Comparison of ENCODE assay signal across 2 cellular contexts in the genomic region with DNA sequence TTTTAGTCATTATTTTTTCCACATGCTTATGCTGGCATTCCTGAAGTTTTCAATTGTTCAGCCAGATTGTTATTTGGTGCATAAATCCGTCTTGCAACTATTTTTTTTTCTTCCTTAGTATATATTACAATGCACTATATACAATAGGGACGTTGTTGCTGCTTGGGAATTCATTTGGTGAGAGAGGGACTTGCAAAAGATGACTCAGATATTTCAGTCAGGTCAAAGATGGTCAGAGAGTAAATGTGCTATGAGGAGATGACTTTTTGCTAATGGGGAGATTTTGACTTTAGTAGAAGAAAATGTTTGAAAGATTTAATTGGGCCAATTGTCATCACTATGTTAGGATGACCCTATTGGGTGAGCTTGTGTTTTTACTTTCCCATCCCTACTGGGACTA.
TF ChIP-seq lines count a peak whose summit lies in the region.

No MANE protein-coding gene starts in this region.

TF ChIP-seq in SK-N-SH, 30 proteins besides CTCF, POLR2A, EP300 and RAD21 (continued from another document):
- TF ChIP-seq, protein P1, sequence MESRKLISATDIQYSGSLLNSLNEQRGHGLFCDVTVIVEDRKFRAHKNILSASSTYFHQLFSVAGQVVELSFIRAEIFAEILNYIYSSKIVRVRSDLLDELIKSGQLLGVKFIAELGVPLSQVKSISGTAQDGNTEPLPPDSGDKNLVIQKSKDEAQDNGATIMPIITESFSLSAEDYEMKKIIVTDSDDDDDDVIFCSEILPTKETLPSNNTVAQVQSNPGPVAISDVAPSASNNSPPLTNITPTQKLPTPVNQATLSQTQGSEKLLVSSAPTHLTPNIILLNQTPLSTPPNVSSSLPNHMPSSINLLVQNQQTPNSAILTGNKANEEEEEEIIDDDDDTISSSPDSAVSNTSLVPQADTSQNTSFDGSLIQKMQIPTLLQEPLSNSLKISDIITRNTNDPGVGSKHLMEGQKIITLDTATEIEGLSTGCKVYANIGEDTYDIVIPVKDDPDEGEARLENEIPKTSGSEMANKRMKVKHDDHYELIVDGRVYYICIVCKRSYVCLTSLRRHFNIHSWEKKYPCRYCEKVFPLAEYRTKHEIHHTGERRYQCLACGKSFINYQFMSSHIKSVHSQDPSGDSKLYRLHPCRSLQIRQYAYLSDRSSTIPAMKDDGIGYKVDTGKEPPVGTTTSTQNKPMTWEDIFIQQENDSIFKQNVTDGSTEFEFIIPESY (IDR thresholded peaks at IDR 0.05; ENCODE audit: borderline replicate concordance, low read depth): no peak
- TF ChIP-seq TAF1 (IDR thresholded peaks at IDR 0.05; ENCODE audit: borderline replicate concordance, low read depth, low read length) (no peak), FOSL2 (IDR thresholded peaks at IDR 0.05; ENCODE audit: borderline replicate concordance, low read depth) (no peak), NFIC (IDR thresholded peaks at IDR 0.05; ENCODE audit: borderline replicate concordance) (no peak), FOXM1 (IDR thresholded peaks at IDR 0.05; ENCODE audit: low read depth) (no peak), POLR2AphosphoS5 (IDR thresholded peaks at IDR 0.05; ENCODE audit: low read depth, low read length) (no peak), RFX5 (IDR thresholded peaks at IDR 0.05; ENCODE audit: low read length) (no peak), SIN3A (IDR thresholded peaks at IDR 0.05; ENCODE audit: borderline replicate concordance, low read depth, low read length) (no peak), MXI1 (IDR thresholded peaks at IDR 0.05; ENCODE audit: low read depth, low read length) (no peak)

TF ChIP-seq in SK-N-SH treated with all-trans-retinoic acid at 6 μM for 48 hours, 23 proteins besides CTCF, POLR2A, EP300 and RAD21 (continued from another document):
- TF ChIP-seq, protein P2, sequence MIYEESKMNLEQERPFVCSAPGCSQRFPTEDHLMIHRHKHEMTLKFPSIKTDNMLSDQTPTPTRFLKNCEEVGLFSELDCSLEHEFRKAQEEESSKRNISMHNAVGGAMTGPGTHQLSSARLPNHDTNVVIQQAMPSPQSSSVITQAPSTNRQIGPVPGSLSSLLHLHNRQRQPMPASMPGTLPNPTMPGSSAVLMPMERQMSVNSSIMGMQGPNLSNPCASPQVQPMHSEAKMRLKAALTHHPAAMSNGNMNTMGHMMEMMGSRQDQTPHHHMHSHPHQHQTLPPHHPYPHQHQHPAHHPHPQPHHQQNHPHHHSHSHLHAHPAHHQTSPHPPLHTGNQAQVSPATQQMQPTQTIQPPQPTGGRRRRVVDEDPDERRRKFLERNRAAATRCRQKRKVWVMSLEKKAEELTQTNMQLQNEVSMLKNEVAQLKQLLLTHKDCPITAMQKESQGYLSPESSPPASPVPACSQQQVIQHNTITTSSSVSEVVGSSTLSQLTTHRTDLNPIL (CRISPR knock-in tag; IDR thresholded peaks at IDR 0.05; ENCODE audit: low read depth): no peak
- TF ChIP-seq RARB (CRISPR knock-in tag; IDR thresholded peaks at IDR 0.05): no peak
- TF ChIP-seq, protein P3, sequence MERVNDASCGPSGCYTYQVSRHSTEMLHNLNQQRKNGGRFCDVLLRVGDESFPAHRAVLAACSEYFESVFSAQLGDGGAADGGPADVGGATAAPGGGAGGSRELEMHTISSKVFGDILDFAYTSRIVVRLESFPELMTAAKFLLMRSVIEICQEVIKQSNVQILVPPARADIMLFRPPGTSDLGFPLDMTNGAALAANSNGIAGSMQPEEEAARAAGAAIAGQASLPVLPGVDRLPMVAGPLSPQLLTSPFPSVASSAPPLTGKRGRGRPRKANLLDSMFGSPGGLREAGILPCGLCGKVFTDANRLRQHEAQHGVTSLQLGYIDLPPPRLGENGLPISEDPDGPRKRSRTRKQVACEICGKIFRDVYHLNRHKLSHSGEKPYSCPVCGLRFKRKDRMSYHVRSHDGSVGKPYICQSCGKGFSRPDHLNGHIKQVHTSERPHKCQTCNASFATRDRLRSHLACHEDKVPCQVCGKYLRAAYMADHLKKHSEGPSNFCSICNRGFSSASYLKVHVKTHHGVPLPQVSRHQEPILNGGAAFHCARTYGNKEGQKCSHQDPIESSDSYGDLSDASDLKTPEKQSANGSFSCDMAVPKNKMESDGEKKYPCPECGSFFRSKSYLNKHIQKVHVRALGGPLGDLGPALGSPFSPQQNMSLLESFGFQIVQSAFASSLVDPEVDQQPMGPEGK (CRISPR knock-in tag; IDR thresholded peaks at IDR 0.05; ENCODE audit: borderline replicate concordance): no peak
- TF ChIP-seq, protein P4, sequence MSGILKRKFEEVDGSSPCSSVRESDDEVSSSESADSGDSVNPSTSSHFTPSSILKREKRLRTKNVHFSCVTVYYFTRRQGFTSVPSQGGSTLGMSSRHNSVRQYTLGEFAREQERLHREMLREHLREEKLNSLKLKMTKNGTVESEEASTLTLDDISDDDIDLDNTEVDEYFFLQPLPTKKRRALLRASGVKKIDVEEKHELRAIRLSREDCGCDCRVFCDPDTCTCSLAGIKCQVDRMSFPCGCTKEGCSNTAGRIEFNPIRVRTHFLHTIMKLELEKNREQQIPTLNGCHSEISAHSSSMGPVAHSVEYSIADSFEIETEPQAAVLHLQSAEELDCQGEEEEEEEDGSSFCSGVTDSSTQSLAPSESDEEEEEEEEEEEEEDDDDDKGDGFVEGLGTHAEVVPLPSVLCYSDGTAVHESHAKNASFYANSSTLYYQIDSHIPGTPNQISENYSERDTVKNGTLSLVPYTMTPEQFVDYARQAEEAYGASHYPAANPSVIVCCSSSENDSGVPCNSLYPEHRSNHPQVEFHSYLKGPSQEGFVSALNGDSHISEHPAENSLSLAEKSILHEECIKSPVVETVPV (CRISPR knock-in tag; IDR thresholded peaks at IDR 0.05): no peak
- TF ChIP-seq BACH2 (CRISPR knock-in tag; IDR thresholded peaks at IDR 0.05; ENCODE audit: borderline replicate concordance): no peak
- TF ChIP-seq ZNF565 (CRISPR knock-in tag; conservative IDR thresholded peaks at IDR 0.05; ENCODE audit: low read depth): no peak
- no peak for TF ChIP-seq ZFP3 (CRISPR knock-in tag; IDR thresholded peaks at IDR 0.05)
- TF ChIP-seq, protein P5, sequence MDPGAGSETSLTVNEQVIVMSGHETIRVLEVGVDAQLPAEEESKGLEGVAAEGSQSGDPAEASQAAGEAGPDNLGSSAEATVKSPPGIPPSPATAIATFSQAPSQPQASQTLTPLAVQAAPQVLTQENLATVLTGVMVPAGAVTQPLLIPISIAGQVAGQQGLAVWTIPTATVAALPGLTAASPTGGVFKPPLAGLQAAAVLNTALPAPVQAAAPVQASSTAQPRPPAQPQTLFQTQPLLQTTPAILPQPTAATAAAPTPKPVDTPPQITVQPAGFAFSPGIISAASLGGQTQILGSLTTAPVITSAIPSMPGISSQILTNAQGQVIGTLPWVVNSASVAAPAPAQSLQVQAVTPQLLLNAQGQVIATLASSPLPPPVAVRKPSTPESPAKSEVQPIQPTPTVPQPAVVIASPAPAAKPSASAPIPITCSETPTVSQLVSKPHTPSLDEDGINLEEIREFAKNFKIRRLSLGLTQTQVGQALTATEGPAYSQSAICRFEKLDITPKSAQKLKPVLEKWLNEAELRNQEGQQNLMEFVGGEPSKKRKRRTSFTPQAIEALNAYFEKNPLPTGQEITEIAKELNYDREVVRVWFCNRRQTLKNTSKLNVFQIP (CRISPR knock-in tag; IDR thresholded peaks at IDR 0.05; ENCODE audit: borderline replicate concordance, low read depth): no peak
- TF ChIP-seq OSR1 (CRISPR knock-in tag; IDR thresholded peaks at IDR 0.05): no peak
- TF ChIP-seq TCF4 (CRISPR knock-in tag; IDR thresholded peaks at IDR 0.05; ENCODE audit: borderline replicate concordance): no peak
- no peak for TF ChIP-seq ZFP30 (CRISPR knock-in tag; IDR thresholded peaks at IDR 0.05)
- TF ChIP-seq CSDC2 (CRISPR knock-in tag; IDR thresholded peaks at IDR 0.05): no peak
- TF ChIP-seq ZNF70 (CRISPR knock-in tag; IDR thresholded peaks at IDR 0.05): no peak
TF ChIP-seq in SK-N-SH treated with all-trans-retinoic acid at 6 μM for 48 hours: peak in this region for 0.
